In the genomic region with DNA sequence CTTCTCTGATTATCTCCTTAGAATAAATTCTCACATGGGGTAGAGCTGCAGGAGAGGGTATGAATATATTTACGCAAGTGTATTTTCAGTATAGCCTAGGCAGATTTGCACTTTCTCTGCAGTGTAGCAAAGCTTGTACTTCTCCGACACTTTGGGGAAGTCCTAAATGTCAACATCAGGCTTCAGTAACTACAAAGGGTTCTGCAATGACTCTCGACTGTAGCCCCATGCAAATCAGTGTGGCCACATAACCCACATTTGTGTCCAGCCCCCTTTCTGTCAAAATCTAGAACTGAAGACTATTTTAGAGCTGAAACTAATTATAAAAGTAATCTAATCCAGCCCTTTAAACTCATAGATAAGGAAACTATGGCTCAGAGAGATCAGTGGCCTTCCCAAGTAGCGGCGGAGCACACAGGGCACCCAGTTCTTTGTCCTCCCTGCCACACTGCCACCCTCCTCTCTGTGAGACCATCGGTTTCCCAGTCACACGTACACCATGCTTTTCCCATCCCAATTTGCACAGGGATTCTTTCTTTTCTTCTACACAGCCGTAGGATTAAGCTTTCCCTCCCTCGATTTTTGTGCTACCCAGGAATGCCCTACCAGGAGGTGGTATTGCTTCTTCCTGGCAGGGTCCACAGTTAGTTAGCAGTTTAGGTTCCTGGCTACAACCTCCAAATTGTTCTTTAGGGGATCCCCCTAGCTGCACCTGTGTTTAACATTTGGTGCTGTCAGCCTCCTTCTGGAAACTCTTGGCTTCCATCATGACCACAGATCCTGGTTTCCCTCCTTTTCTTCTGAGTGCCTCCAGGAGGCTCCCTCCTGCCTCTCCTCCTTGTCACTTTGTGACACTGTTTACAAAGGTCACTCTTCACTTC, we compare ENCODE assay signal across 9 cellular contexts. TPM values are rescaled to one million over a fixed set of nuclear protein-coding genes. Genes with fewer than 3 reads are reported as not detected.
DNase-seq lines count a peak whose midpoint lies in the region; ATAC-seq, FAIRE-seq and TF ChIP-seq lines count a peak whose summit lies in the region.
"Had no signal": no experiment of that assay in that cellular context is flagged by ENCODE, and none has a peak within 500 bp of the region (broad histone marks: within the 10 kb centered on the region; RNA-seq: fewer than 3 reads in every experiment).

No MANE protein-coding gene starts in this region.

- no peak for FAIRE-seq in D721Med (lab: Jason Lieb, UNC)

- H3K4me3 ChIP-seq in left ventricle myocardium inferior = no peak overlapping the region

- no peaks in the 10 kb centered on the region for H3K9me3 Mint-ChIP-seq in MCF 10A (ENCODE audit: unreplicated experiment)

- no peak overlapping the region for H3K4me3 Mint-ChIP-seq in MCF 10A (ENCODE audit: unreplicated experiment)

- no TSS peak for BruUV-seq in MCF 10A (replicated peaks; lab: Mats Ljungman, UMichigan)

- H3K36me3 ChIP-seq in left ventricle myocardium inferior = peaks cover 21% of the 10 kb centered on the region

- POLR2A ChIA-PET in MCF 10A (lab: Yijun Ruan, JAX) = no interaction called here

- peak overlapping the region; percentile 92 for H3K27ac ChIP-seq in left ventricle myocardium inferior (replicated peaks)

- ATAC-seq in GM18519 (IDR thresholded peaks at IDR 0.05; ENCODE audit: low FRiP score, unreplicated experiment) (peak; percentile 100), GM21526 (IDR thresholded peaks at IDR 0.05; ENCODE audit: low FRiP score, unreplicated experiment) (peak; percentile 100), HG03457 (IDR thresholded peaks at IDR 0.05; ENCODE audit: unreplicated experiment) (peak; percentile 100)
- ATAC-seq: left colon had no signal

- intact Hi-C loops in left ventricle myocardium inferior (cut with micrococcal nuclease) (no loop called here), MCF 10A (cut with micrococcal nuclease) (no loop called here)

- no peak overlapping the region for H3K27ac Mint-ChIP-seq in MCF 10A (ENCODE audit: low read depth, unreplicated experiment)

- peaks cover 97% of the 10 kb centered on the region for H3K4me1 ChIP-seq in left ventricle myocardium inferior

- CTCF ChIA-PET in MCF 10A (lab: Yijun Ruan, JAX) = interaction anchor here (0.6 to 2.6 kb wide), 4 partner anchors 21 to 469 kb away, joined by 3 to 6 read pairs (median 3); no protein-coding TSS in a partner anchor

- no peaks in the 10 kb centered on the region for H3K4me1 Mint-ChIP-seq in MCF 10A (ENCODE audit: insufficient read depth, unreplicated experiment)

- TF ChIP-seq CTCF in left ventricle myocardium inferior (IDR thresholded peaks at IDR 0.05; ENCODE audit: borderline replicate concordance) (no peak), D721Med (IDR thresholded peaks at IDR 0.05; ENCODE audit: insufficient read depth, missing control alignments) (no peak), MCF 10A (IDR thresholded peaks at IDR 0.05; ENCODE audit: unreplicated experiment) (no peak)

- no peaks in the 10 kb centered on the region for H3K36me3 Mint-ChIP-seq in MCF 10A (ENCODE audit: insufficient read depth, unreplicated experiment)

- no peak for DNase-seq in left ventricle myocardium inferior
- no peak for DNase-seq in D721Med (ENCODE audit: insufficient read length, low spot score)
- DNase-seq in DMS 273 (lab: John Stamatoyannopoulos, UW; ENCODE audit: unreplicated experiment) = no peak
- DNase-seq in MCF 10A (ENCODE audit: unreplicated experiment) = no peak
- no peak for DNase-seq in NCI-H1436 treated with DMSO at 0.1 percent for 48 hours (lab: John Stamatoyannopoulos, UW)

- no peaks in the 10 kb centered on the region for H3K27me3 ChIP-seq in left ventricle myocardium inferior (ENCODE audit: low read depth)

- no peaks in the 10 kb centered on the region for H3K9me3 ChIP-seq in left ventricle myocardium inferior (replicated peaks)

- no peaks in the 10 kb centered on the region for H3K27me3 Mint-ChIP-seq in MCF 10A (ENCODE audit: insufficient read depth, unreplicated experiment)

RNA-seq across cellular contexts. Expression of gene MRAS, which starts 22.9 kb away (rescaled TPM):
- total RNA-seq in left ventricle myocardium inferior (349 TPM), MCF 10A (2022) (5.2 and 7.0 TPM in 2 replicates)

RNA-seq across cellular contexts. Expression of gene NME9, which starts 41.7 kb away (rescaled TPM):
- total RNA-seq in left ventricle myocardium inferior (not detected), MCF 10A (2022) (not detected in 2 replicates)

Comparison
In these comparisons a context has a peak if more than half of its experiments do, and no peak if none do; other contexts are left out.
1. RNA of gene MRAS, which starts 22.9 kb away (total RNA-seq): 349 TPM in left ventricle myocardium inferior (single experiment); 5.2 to 7.0 TPM in MCF 10A; every median in the first group is over 10 times any median in the second.
2. Peak in every context shown above with its lines, with median percentiles within 50 percentile points of each other: ATAC-seq.